ENCODE assay signal across 22 cellular contexts in genomic region chr10:71357792-71358265, GRCh38. TPM values are rescaled to one million over a fixed set of nuclear protein-coding genes. Genes with fewer than 3 reads are reported as not detected.
DNase-seq lines count a peak whose midpoint lies in the region; ATAC-seq and TF ChIP-seq lines count a peak whose summit lies in the region.
"Had no signal": no experiment of that assay in that cellular context is flagged by ENCODE, and none has a peak within 500 bp of the region (broad histone marks: within the 10 kb centered on the region; RNA-seq: fewer than 3 reads in every experiment).

No MANE protein-coding gene starts in this region.

- H3K27me3 ChIP-seq in ovary = no peaks in the 10 kb centered on the region
- H3K27me3 ChIP-seq in mammary epithelial cell (ENCODE audit: insufficient read depth, low read length) = no peaks in the 10 kb centered on the region
- H3K27me3 ChIP-seq: heart left ventricle, tibial nerve had no signal

- no peak for TF ChIP-seq POLR2A in ovary (IDR thresholded peaks at IDR 0.05)

- no peak overlapping the region for H3K4me3 ChIP-seq in foreskin fibroblast (ENCODE audit: low read depth in 1 of 2, low read length in 2 of 2)
- no peak overlapping the region for H3K4me3 ChIP-seq in ovary
- no peak overlapping the region for H3K4me3 ChIP-seq in mammary epithelial cell (replicated peaks in 1 of 3; ENCODE audit: insufficient read depth in 1 of 3, low read depth in 2 of 3, low read length in 3 of 3)
- H3K4me3 ChIP-seq: heart left ventricle, mucosa of descending colon, skin epidermis, tibial nerve had no signal

- DNase-seq in ELR (ENCODE audit: low read depth) (peak; percentile 37), foreskin fibroblast (peak; percentile 35 to 55), ovary (peak in 4 of 5 donors; percentile 40 to 66 (median 60)), GM19240 (ENCODE audit: insufficient read length, low spot score) (no peak), DMS153 (lab: John Stamatoyannopoulos, UW) (no peak), mammary epithelial cell (no peak), left colon (no peak)
- DNase-seq: activated CD4-positive, alpha-beta T cell treated with anti-CD3 and anti-CD28 coated beads for 4 hours; activated CD8-positive, alpha-beta memory T cell treated with anti-CD3 and anti-CD28 coated beads, Interleukin-2, amount 50 U/mL, for 48 hours; C1 segment of cervical spinal cord; erythroblast; Kasumi-1; mucosa of descending colon; NCI-H146; NCI-H446; T1000 had no signal

- CTCF ChIA-PET in mammary epithelial cell (lab: Charles Lee; ENCODE audit: low non-redundant PET) = no interaction called here

- H3K9ac ChIP-seq in mammary epithelial cell (ENCODE audit: insufficient read depth, low read length) = no peak overlapping the region

- no peaks in the 10 kb centered on the region for H3K9me3 ChIP-seq in ovary
- no peaks in the 10 kb centered on the region for H3K9me3 ChIP-seq in mammary epithelial cell (replicated peaks; ENCODE audit: insufficient read depth, low read length)
- H3K9me3 ChIP-seq: heart left ventricle, mucosa of descending colon, tibial nerve had no signal

- H4K20me1 ChIP-seq in mammary epithelial cell (ENCODE audit: insufficient read depth, low read length) = no peaks in the 10 kb centered on the region

- no peak for TF ChIP-seq EP300 in ovary (IDR thresholded peaks at IDR 0.05)

- no peak overlapping the region for H3K4me2 ChIP-seq in mammary epithelial cell (ENCODE audit: insufficient read depth, low read depth, low read length)

- in situ Hi-C loops in mammary epithelial cell (cut with MboI; ENCODE audit: low sequenced_read_pairs in 2 of 2) = no loop called here

- H3K27ac ChIP-seq in ovary (no peak overlapping the region), mammary epithelial cell (ENCODE audit: insufficient read depth, low read depth, low read length) (no peak overlapping the region)
- H3K27ac ChIP-seq: HL-60 had no signal

- H3K79me2 ChIP-seq in mammary epithelial cell (ENCODE audit: insufficient read depth, low read length) = no peaks in the 10 kb centered on the region

- ATAC-seq in SK-N-SH treated with all-trans-retinoic acid at 6 μM for 48 hours (peak; percentile 65), left colon (no peak)
- ATAC-seq: mucosa of descending colon had no signal

- H2AFZ ChIP-seq in mammary epithelial cell (ENCODE audit: low read depth, low read length) = no peak overlapping the region

- H3K36me3 ChIP-seq in ovary (no peaks in the 10 kb centered on the region), mammary epithelial cell (ENCODE audit: insufficient read depth, low read length) (no peaks in the 10 kb centered on the region)

- dilution Hi-C loops in mammary epithelial cell (cut with HindIII; ENCODE audit: low sequenced_read_pairs) = loop anchor here (5.0 to 25.0 kb wide), 2 partner anchors 34 to 529 kb away; no protein-coding TSS in a partner anchor

- WGBS in ovary, 3 donors = 28 to 34% (median 31%) methylated on average over 7 of the region's 7 CpGs
- WGBS in mammary epithelial cell (ENCODE audit: low coverage, missing lambda C conversion rate) = 93% methylated on average over 7 of the region's 7 CpGs

- intact Hi-C loops in ovary (cut with DNase I) (no loop called here), mammary epithelial cell (cut with micrococcal nuclease) (no loop called here), left colon (cut with DNase I, micrococcal nuclease) (no loop called here)

- BruUV-seq in mammary epithelial cell (replicated peaks; lab: Mats Ljungman, UMichigan) = no TSS peak

- TF ChIP-seq CTCF in foreskin fibroblast (IDR thresholded peaks at IDR 0.05; ENCODE audit: low read depth, low read length) = no peak
- no peak for TF ChIP-seq CTCF in ovary (IDR thresholded peaks at IDR 0.05)
- TF ChIP-seq CTCF in mammary epithelial cell (conservative IDR thresholded peaks at IDR 0.05 in 1 of 2, IDR thresholded peaks at IDR 0.05 in 1 of 2; ENCODE audit: extremely low read depth in 1 of 2, insufficient read depth in 1 of 2, low read depth in 1 of 2, low read length in 2 of 2) = no peak

- H3K4me1 ChIP-seq in ovary (ENCODE audit: insufficient read depth) = no peaks in the 10 kb centered on the region
- no peaks in the 10 kb centered on the region for H3K4me1 ChIP-seq in mammary epithelial cell (ENCODE audit: insufficient read depth, low read length)
- H3K4me1 ChIP-seq: tibial nerve had no signal

TF ChIP-seq in SK-N-SH treated with all-trans-retinoic acid at 6 μM for 48 hours, 23 proteins besides CTCF, POLR2A, EP300 and RAD21:
- TF ChIP-seq PPARA (CRISPR knock-in tag; IDR thresholded peaks at IDR 0.05; ENCODE audit: borderline replicate concordance) (no peak), PATZ1 (CRISPR knock-in tag; IDR thresholded peaks at IDR 0.05; ENCODE audit: borderline replicate concordance) (no peak), ISL1 (CRISPR knock-in tag; IDR thresholded peaks at IDR 0.05) (no peak), ZNF565 (CRISPR knock-in tag; conservative IDR thresholded peaks at IDR 0.05; ENCODE audit: low read depth) (no peak), POU6F1 (CRISPR knock-in tag; IDR thresholded peaks at IDR 0.05; ENCODE audit: borderline replicate concordance, low read depth) (no peak)

RNA-seq across cellular contexts. Expression of gene SLC29A3, which starts 38.8 kb away (rescaled TPM):
- total RNA-seq in ovary (10 to 100 TPM; 10.1 to 18.3 (median 15.5) TPM), mammary epithelial cell (1 to 10 TPM; 3.5 to 8.2 TPM), left colon (1 to 10 TPM; 4.1 to 6.7 TPM)
- polyA plus RNA-seq in ovary (10 to 100 TPM; 13.1 to 16.6 TPM), mammary epithelial cell (1.9 TPM)
- polyA minus RNA-seq in mammary epithelial cell = 2.6 TPM

RNA-seq across cellular contexts. Expression of gene CDH23, which starts 38.9 kb away (rescaled TPM):
- total RNA-seq in ovary (100 to 1,000 TPM in 1 of 7 donors, 10 to 100 TPM in 5, 1 to 10 TPM in 1; 7.5 to 108 (median 40.5) TPM), mammary epithelial cell (under 1 TPM; 0.05 to 0.17 TPM), left colon (1 to 10 TPM; 2.2 to 2.5 TPM)
- polyA plus RNA-seq in ovary (10 to 100 TPM; 10.9 to 13.3 TPM), mammary epithelial cell (0.03 TPM)
- not detected for polyA minus RNA-seq in mammary epithelial cell
- total RNA-seq: osteocyte had no signal

Comparison
In these comparisons a context has a peak if more than half of its experiments do, and no peak if none do; other contexts are left out.
1. DNase-seq: peak in ELR (single experiment), foreskin fibroblast (2 of 2) and ovary (4 of 5); none in GM19240 (single experiment), DMS153 (single experiment), mammary epithelial cell (single experiment) and left colon (0 of 2).